ENCODE assay signal across 8 cellular contexts in genomic region chr14:95515080-95515489, GRCh38. TPM values are rescaled to one million over a fixed set of nuclear protein-coding genes. Genes with fewer than 3 reads are reported as not detected.
A peak's percentile ranks its signal among the peaks of the same experiment; 100 is the strongest.
DNase-seq lines count a peak whose midpoint lies in the region; ATAC-seq and TF ChIP-seq lines count a peak whose summit lies in the region.

No MANE protein-coding gene starts in this region.

- peaks cover 80% of the 10 kb centered on the region for H3K4me1 ChIP-seq in CD4-positive, CD25-positive, alpha-beta regulatory T cell (ENCODE audit: control insufficient read depth, insufficient read depth, low read length, poor library complexity, severe bottlenecking)
- H3K4me1 ChIP-seq in adipocyte (ENCODE audit: control insufficient read depth, insufficient read depth, low read length) (peaks cover 74% of the 10 kb centered on the region), hepatocyte (ENCODE audit: insufficient read depth) (peaks cover 23% of the 10 kb centered on the region)

- H3K27me3 Mint-ChIP-seq in CD4-positive, CD25-positive, alpha-beta regulatory T cell = no peaks in the 10 kb centered on the region

- no peaks in the 10 kb centered on the region for H3K9me3 ChIP-seq in CD4-positive, CD25-positive, alpha-beta regulatory T cell (ENCODE audit: control insufficient read depth in 2 of 2, low read length in 2 of 2)
- H3K9me3 ChIP-seq in adipocyte (ENCODE audit: control insufficient read depth, low read length) = no peaks in the 10 kb centered on the region
- no peaks in the 10 kb centered on the region for H3K9me3 ChIP-seq in hepatocyte (ENCODE audit: low read depth)

- no peaks in the 10 kb centered on the region for H3K79me2 ChIP-seq in hepatocyte

- WGBS in hepatocyte (ENCODE audit: low lambda C conversion rate, missing lambda C conversion rate) = 34% methylated on average over 9 of the region's 9 CpGs

- H3K9me2 ChIP-seq in hepatocyte (replicated peaks; ENCODE audit: insufficient read depth) = no peaks in the 10 kb centered on the region

- H3K27ac ChIP-seq in CD4-positive, CD25-positive, alpha-beta regulatory T cell (ENCODE audit: insufficient read depth, low read length, poor library complexity, severe bottlenecking) = peak overlapping the region; percentile 86
- H3K27ac ChIP-seq in HL-60 (replicated peaks) (peak overlapping the region; percentile 72; the same call in 1 of the 2 replicates), hepatocyte (no peak overlapping the region), skin epidermis (peak overlapping the region in 20 of 21 experiments; percentile 62 to 98 (median 91))

- no peaks in the 10 kb centered on the region for H3K9me3 Mint-ChIP-seq in CD4-positive, CD25-positive, alpha-beta regulatory T cell

- H3K4me3 ChIP-seq in CD4-positive, CD25-positive, alpha-beta regulatory T cell (ENCODE audit: low read depth, low read length) = peak overlapping the region; percentile 86
- H3K4me3 ChIP-seq in HL-60 (replicated peaks; ENCODE audit: insufficient read depth, low read length) (peak overlapping the region; percentile 53), adipocyte (ENCODE audit: low read length) (peak overlapping the region; percentile 87), hepatocyte (no peak overlapping the region), skin epidermis (peak overlapping the region; percentile 44 to 81 (median 68))

- no peak for ATAC-seq in CD4-positive, CD25-positive, alpha-beta regulatory T cell (ENCODE audit: low read depth in 2 of 2)
- no peak for ATAC-seq in GM21390 (IDR thresholded peaks at IDR 0.05; ENCODE audit: unreplicated experiment)

- peak overlapping the region; percentile 99 for H3K4me2 ChIP-seq in hepatocyte

- no peak for DNase-seq in CD4-positive, CD25-positive, alpha-beta regulatory T cell
- peak in 1 of 2 experiments; percentile 81 for DNase-seq in HL-60 (ENCODE audit: low read depth in 1 of 2, low spot score in 1 of 2)
- DNase-seq in adipocyte (ENCODE audit: low read depth) = peak; percentile 85
- peak; percentile 51 for DNase-seq in hepatocyte (ENCODE audit: low spot score)
- no peak for DNase-seq in NCI-H774 (lab: John Stamatoyannopoulos, UW)
- DNase-seq in activated naive CD4-positive, alpha-beta T cell treated with anti-CD3 and anti-CD28 coated beads, Interleukin-2, amount 50 U/mL, for 16 hours = no peak

- peak overlapping the region; percentile 91 to 95 (median 94) for H3K4me3 Mint-ChIP-seq in CD4-positive, CD25-positive, alpha-beta regulatory T cell

- H3K27me3 ChIP-seq in CD4-positive, CD25-positive, alpha-beta regulatory T cell (ENCODE audit: control insufficient read depth, insufficient read depth, low read length) = no peaks in the 10 kb centered on the region
- H3K27me3 ChIP-seq in HL-60 (ENCODE audit: insufficient read depth, poor library complexity, severe bottlenecking) = no peaks in the 10 kb centered on the region
- H3K27me3 ChIP-seq in adipocyte (replicated peaks; ENCODE audit: control insufficient read depth, insufficient read depth, low read length) = no peaks in the 10 kb centered on the region
- H3K27me3 ChIP-seq in hepatocyte = no peaks in the 10 kb centered on the region

- peaks cover 34 to 84% (median 57%) of the 10 kb centered on the region in 4 donors for H3K4me1 Mint-ChIP-seq in CD4-positive, CD25-positive, alpha-beta regulatory T cell

- peak overlapping the region; percentile 79 to 94 (median 89) for H3K27ac Mint-ChIP-seq in CD4-positive, CD25-positive, alpha-beta regulatory T cell

- no peaks in the 10 kb centered on the region for H4K20me1 ChIP-seq in hepatocyte (ENCODE audit: insufficient read depth, poor library complexity, severe bottlenecking)

- TF ChIP-seq CTCF in HL-60 (IDR thresholded peaks at IDR 0.05; ENCODE audit: insufficient read depth, low read length) (no peak), hepatocyte (IDR thresholded peaks at IDR 0.05; ENCODE audit: poor library complexity) (no peak)

- H3K36me3 Mint-ChIP-seq in CD4-positive, CD25-positive, alpha-beta regulatory T cell = peaks cover 11% of the 10 kb centered on the region

- peak overlapping the region; percentile 89 for H3K9ac ChIP-seq in adipocyte (ENCODE audit: low read length)

- H2AFZ ChIP-seq in hepatocyte = no peak overlapping the region

- H3K36me3 ChIP-seq in CD4-positive, CD25-positive, alpha-beta regulatory T cell (ENCODE audit: control insufficient read depth, insufficient read depth, low read length) = peaks cover 3% of the 10 kb centered on the region
- H3K36me3 ChIP-seq in adipocyte (ENCODE audit: control insufficient read depth, insufficient read depth, low read length, severe bottlenecking) (no peaks in the 10 kb centered on the region), hepatocyte (replicated peaks; ENCODE audit: insufficient read depth, low read depth) (no peaks in the 10 kb centered on the region)

RNA-seq across cellular contexts. Expression of gene SYNE3, which starts 1.4 kb away (rescaled TPM):
- total RNA-seq in CD4-positive, CD25-positive, alpha-beta regulatory T cell = 71.7 TPM
- polyA plus RNA-seq in CD4-positive, CD25-positive, alpha-beta regulatory T cell = 1 to 10 TPM; 2.7 to 6.5 (median 4.1) TPM
- 2.0 and 2.4 TPM in 2 replicates for total RNA-seq in hepatocyte
- polyA plus RNA-seq in hepatocyte = 0.16 and 1.3 TPM in 2 replicates

RNA-seq across cellular contexts. Expression of gene GLRX5, which starts 19.8 kb away (rescaled TPM):
- 18.1 TPM for total RNA-seq in CD4-positive, CD25-positive, alpha-beta regulatory T cell
- 10 to 100 TPM; 54.2 to 71.9 (median 56.6) TPM for polyA plus RNA-seq in CD4-positive, CD25-positive, alpha-beta regulatory T cell
- 50.0 and 63.5 TPM in 2 replicates for total RNA-seq in hepatocyte
- 94.5 and 105 TPM in 2 replicates for polyA plus RNA-seq in hepatocyte

Comparison
In these comparisons a context has a peak if more than half of its experiments do, and no peak if none do; other contexts are left out.
1. DNase-seq: peak in adipocyte (single experiment) and hepatocyte (single experiment); none in CD4-positive, CD25-positive, alpha-beta regulatory T cell (0 of 3), NCI-H774 (single experiment) and activated naive CD4-positive, alpha-beta T cell treated with anti-CD3 and anti-CD28 coated beads, Interleukin-2, amount 50 U/mL, for 16 hours (single experiment).
2. RNA of gene SYNE3, which starts 1.4 kb away (total RNA-seq): 71.7 TPM in CD4-positive, CD25-positive, alpha-beta regulatory T cell (single experiment); 2.0 to 2.4 TPM in hepatocyte; every median in the first group is over 10 times any median in the second.